Comparison of ENCODE assay signal across 8 cellular contexts in genomic region chr11:67353317-67354313, GRCh38. TPM values are rescaled to one million over a fixed set of nuclear protein-coding genes. Genes with fewer than 3 reads are reported as not detected.
DNase-seq lines count a peak whose midpoint lies in the region; ATAC-seq, FAIRE-seq and TF ChIP-seq lines count a peak whose summit lies in the region.

POLD4 (minus strand) TSS chr11:67353546; CDS start chr11:67353399, 147 bp downstream.

- ATAC-seq in GM18505 (IDR thresholded peaks at IDR 0.05; ENCODE audit: unreplicated experiment) (peak; percentile 75), HG02970 (IDR thresholded peaks at IDR 0.05; ENCODE audit: low FRiP score, unreplicated experiment) (peak; percentile 71)

- H3K36me3 ChIP-seq in right atrium auricular region, result no peaks in the 10 kb centered on the region

- H3K27me3 ChIP-seq in right atrium auricular region, result no peaks in the 10 kb centered on the region

- H3K4me1 ChIP-seq in right atrium auricular region, result peaks cover 0 to 85% of the 10 kb centered on the region in 2 donors

- TF ChIP-seq POLR2A in GM18505 (IDR thresholded peaks at IDR 0.05; ENCODE audit: borderline replicate concordance, extremely low read depth, insufficient read depth, insufficient read length), result peak; percentile 93

- H3K27ac ChIP-seq in angular gyrus (ENCODE audit: low read depth, low read length) (peak within 1 kb of the TSS; percentile 98), right atrium auricular region (peak within 1 kb of the TSS; percentile 99)

- DNase-seq in NCI-H187 treated with DMSO at 0.1 percent for 48 hours (lab: John Stamatoyannopoulos, UW) (peak; percentile 40), T-helper 2 cell (peak; percentile 89 to 97 (median 94)), right atrium auricular region (ENCODE audit: low spot score) (peak; percentile 100), pulmonary artery endothelial cell (ENCODE audit: low read depth, low spot score) (peak; percentile 83), urothelium cell line (ENCODE audit: low spot score) (peak; percentile 97)

- TF ChIP-seq CTCF in right atrium auricular region (IDR thresholded peaks at IDR 0.05), result no peak

- no peak for FAIRE-seq in urothelium cell line (lab: Jason Lieb, UNC)

- no peaks in the 10 kb centered on the region for H3K9me3 ChIP-seq in right atrium auricular region

- peak within 1 kb of the TSS; percentile 61 to 75 for H3K4me3 ChIP-seq in right atrium auricular region

RNA-seq across cellular contexts. Expression of gene POLD4, which starts in this region (rescaled TPM):
- total RNA-seq in right atrium auricular region, result 100 to 1,000 TPM; 115 to 136 TPM
- total RNA-seq in pulmonary artery endothelial cell, result 22.9 and 29.2 TPM in 2 replicates

Comparison
In these comparisons a context has a peak if more than half of its experiments do, and no peak if none do; other contexts are left out.
1. Peak in every context shown above with its lines: DNase-seq, ATAC-seq, H3K4me3 ChIP-seq and H3K27ac ChIP-seq.
2. DNase-seq: peak in every context shown above with its lines; median percentile 100 in right atrium auricular region; 97 in urothelium cell line; 94 in T-helper 2 cell; 83 in pulmonary artery endothelial cell; 40 in NCI-H187 treated with DMSO at 0.1 percent for 48 hours.